In genomic region chr15:56988219-56988618, GRCh38 we compare ENCODE assay signal across 17 cellular contexts.
DNase-seq lines count a peak whose midpoint lies in the region; ATAC-seq and TF ChIP-seq lines count a peak whose summit lies in the region.
"Had no signal": no experiment of that assay in that cellular context is flagged by ENCODE, and none has a peak within 500 bp of the region (broad histone marks: within the 10 kb centered on the region; RNA-seq: fewer than 3 reads in every experiment).

No MANE protein-coding gene starts in this region.

- POLR2A ChIA-PET in activated CD4-positive, alpha-beta T cell treated with anti-CD3 and anti-CD28 coated beads for 36 hours (lab: Charles Lee), result no interaction called here
- POLR2A ChIA-PET in HEK293 (lab: Yijun Ruan, JAX), result no interaction called here
- POLR2A ChIA-PET in CD4-positive, alpha-beta memory T cell (lab: Charles Lee; ENCODE audit: partially characterized antibody), result no interaction called here

- H3K27ac ChIP-seq in HEK293 (ENCODE audit: extremely low read depth, low read depth, low read length), result no peak overlapping the region
- H3K27ac ChIP-seq in CD4-positive, alpha-beta memory T cell (ENCODE audit: low read depth, low read length), result no peak overlapping the region

- H3K4me1 Mint-ChIP-seq in activated CD4-positive, alpha-beta T cell treated with anti-CD3 and anti-CD28 coated beads for 36 hours, result peaks cover 39% of the 10 kb centered on the region
- H3K4me1 Mint-ChIP-seq in activated T-helper 17 cell treated with anti-CD3 and anti-CD28 coated beads, Interleukin-2, amount 50 U/mL, for 72 hours, result peaks cover 20% of the 10 kb centered on the region
- H3K4me1 Mint-ChIP-seq in stimulated activated effector memory CD8-positive, alpha-beta T cell treated with anti-CD3 and anti-CD28 coated beads, Interleukin-12 subunit alpha, Interleukin-12 subunit beta, amount 100 ng/mL, for 72 hours, result peaks cover 44% of the 10 kb centered on the region
- H3K4me1 Mint-ChIP-seq in CD4-positive, alpha-beta memory T cell, result peaks cover 27 to 49% (median 33%) of the 10 kb centered on the region in 4 donors

- H3K27me3 Mint-ChIP-seq in activated CD4-positive, alpha-beta T cell treated with anti-CD3 and anti-CD28 coated beads for 36 hours, result no peaks in the 10 kb centered on the region
- H3K27me3 Mint-ChIP-seq in activated T-helper 17 cell treated with anti-CD3 and anti-CD28 coated beads, Interleukin-2, amount 50 U/mL, for 72 hours, result no peaks in the 10 kb centered on the region
- no peaks in the 10 kb centered on the region for H3K27me3 Mint-ChIP-seq in CD4-positive, alpha-beta memory T cell
- H3K27me3 Mint-ChIP-seq: CD8-positive, alpha-beta memory T cell; IgD-negative memory B cell had no signal

- no peak overlapping the region for H3K4me3 ChIP-seq in HEK293 (ENCODE audit: low read depth, low read length)
- no peak overlapping the region for H3K4me3 ChIP-seq in CD4-positive, alpha-beta memory T cell (ENCODE audit: low read length in 2 of 2)
- H3K4me3 ChIP-seq: BLaER1 had no signal

- peak; percentile 31 for ATAC-seq in activated CD4-positive, alpha-beta T cell treated with anti-CD3 and anti-CD28 coated beads for 36 hours
- peak; percentile 53 for ATAC-seq in activated T-helper 17 cell treated with anti-CD3 and anti-CD28 coated beads, Interleukin-2, amount 50 U/mL, for 72 hours (replicated peaks)
- peak; percentile 85 for ATAC-seq in stimulated activated effector memory CD8-positive, alpha-beta T cell treated with anti-CD3 and anti-CD28 coated beads, Interleukin-12 subunit alpha, Interleukin-12 subunit beta, amount 100 ng/mL, for 72 hours

- no peaks in the 10 kb centered on the region for H3K9me3 ChIP-seq in HEK293 (ENCODE audit: control insufficient read depth, insufficient read depth, low read depth, low read length)
- no peaks in the 10 kb centered on the region for H3K9me3 ChIP-seq in CD4-positive, alpha-beta memory T cell (ENCODE audit: control insufficient read depth in 1 of 2, low read length in 2 of 2)

- H3K4me1 ChIP-seq in HEK293 (ENCODE audit: control insufficient read depth, insufficient read depth, low read length), result peaks cover 6% of the 10 kb centered on the region
- peaks cover 36% of the 10 kb centered on the region for H3K4me1 ChIP-seq in CD4-positive, alpha-beta memory T cell (ENCODE audit: insufficient read depth, low read length)

- no peaks in the 10 kb centered on the region for H3K9me3 Mint-ChIP-seq in activated CD4-positive, alpha-beta T cell treated with anti-CD3 and anti-CD28 coated beads for 36 hours (ENCODE audit: low read depth)
- H3K9me3 Mint-ChIP-seq in activated T-helper 17 cell treated with anti-CD3 and anti-CD28 coated beads, Interleukin-2, amount 50 U/mL, for 72 hours, result no peaks in the 10 kb centered on the region
- no peaks in the 10 kb centered on the region for H3K9me3 Mint-ChIP-seq in stimulated activated effector memory CD8-positive, alpha-beta T cell treated with anti-CD3 and anti-CD28 coated beads, Interleukin-12 subunit alpha, Interleukin-12 subunit beta, amount 100 ng/mL, for 72 hours
- H3K9me3 Mint-ChIP-seq in CD4-positive, alpha-beta memory T cell, result no peaks in the 10 kb centered on the region
- H3K9me3 Mint-ChIP-seq: CD8-positive, alpha-beta memory T cell; IgD-negative memory B cell had no signal

- TF ChIP-seq CTCF in HEK293 (tag by site-specific recombination; IDR thresholded peaks at IDR 0.05), result no peak

- no peaks in the 10 kb centered on the region for H3K27me3 ChIP-seq in CD4-positive, alpha-beta memory T cell (ENCODE audit: insufficient read depth, low read length)
- H3K27me3 ChIP-seq: BLaER1 had no signal

- H3K36me3 Mint-ChIP-seq in activated CD4-positive, alpha-beta T cell treated with anti-CD3 and anti-CD28 coated beads for 36 hours (ENCODE audit: low read depth), result peaks cover 8% of the 10 kb centered on the region
- H3K36me3 Mint-ChIP-seq in activated T-helper 17 cell treated with anti-CD3 and anti-CD28 coated beads, Interleukin-2, amount 50 U/mL, for 72 hours (ENCODE audit: low read depth), result peaks cover 9% of the 10 kb centered on the region
- H3K36me3 Mint-ChIP-seq in stimulated activated effector memory CD8-positive, alpha-beta T cell treated with anti-CD3 and anti-CD28 coated beads, Interleukin-12 subunit alpha, Interleukin-12 subunit beta, amount 100 ng/mL, for 72 hours, result no peaks in the 10 kb centered on the region
- peaks cover 11 to 16% of the 10 kb centered on the region in 2 donors for H3K36me3 Mint-ChIP-seq in CD4-positive, alpha-beta memory T cell

- no peak overlapping the region for H3K27ac Mint-ChIP-seq in activated CD4-positive, alpha-beta T cell treated with anti-CD3 and anti-CD28 coated beads for 36 hours
- H3K27ac Mint-ChIP-seq in activated T-helper 17 cell treated with anti-CD3 and anti-CD28 coated beads, Interleukin-2, amount 50 U/mL, for 72 hours, result no peak overlapping the region
- no peak overlapping the region for H3K27ac Mint-ChIP-seq in stimulated activated effector memory CD8-positive, alpha-beta T cell treated with anti-CD3 and anti-CD28 coated beads, Interleukin-12 subunit alpha, Interleukin-12 subunit beta, amount 100 ng/mL, for 72 hours
- no peak overlapping the region for H3K27ac Mint-ChIP-seq in CD4-positive, alpha-beta memory T cell

- no peaks in the 10 kb centered on the region for H3K36me3 ChIP-seq in HEK293 (ENCODE audit: control insufficient read depth in 2 of 2, insufficient read depth in 1 of 2, low read length in 2 of 2)
- H3K36me3 ChIP-seq in CD4-positive, alpha-beta memory T cell (ENCODE audit: insufficient read depth, low read length), result no peaks in the 10 kb centered on the region

- H3K4me3 Mint-ChIP-seq in activated CD4-positive, alpha-beta T cell treated with anti-CD3 and anti-CD28 coated beads for 36 hours, result no peak overlapping the region
- no peak overlapping the region for H3K4me3 Mint-ChIP-seq in activated T-helper 17 cell treated with anti-CD3 and anti-CD28 coated beads, Interleukin-2, amount 50 U/mL, for 72 hours
- H3K4me3 Mint-ChIP-seq in stimulated activated effector memory CD8-positive, alpha-beta T cell treated with anti-CD3 and anti-CD28 coated beads, Interleukin-12 subunit alpha, Interleukin-12 subunit beta, amount 100 ng/mL, for 72 hours, result no peak overlapping the region
- peak overlapping the region in 1 of 8 donors; percentile 35 for H3K4me3 Mint-ChIP-seq in CD4-positive, alpha-beta memory T cell

- intact Hi-C loops in activated CD4-positive, alpha-beta T cell treated with anti-CD3 and anti-CD28 coated beads for 36 hours (cut with DNase I, micrococcal nuclease), result loop anchor here in 1 of 2 experiments (10.0 kb wide), 1 partner anchor 253 kb away; the partner anchor contains the start of gene ZNF280D
- intact Hi-C loops in CD4-positive, alpha-beta memory T cell (cut with micrococcal nuclease), result no loop called here

- CTCF ChIA-PET in activated CD4-positive, alpha-beta T cell treated with anti-CD3 and anti-CD28 coated beads for 36 hours (lab: Charles Lee), result no interaction called here
- CTCF ChIA-PET in HEK293 (lab: Yijun Ruan, JAX), result no interaction called here
- CTCF ChIA-PET in CD4-positive, alpha-beta memory T cell (lab: Charles Lee; ENCODE audit: partially characterized antibody), result no interaction called here

- DNase-seq in activated CD4-positive, alpha-beta T cell treated with anti-CD3 and anti-CD28 coated beads for 36 hours, result no peak
- no peak for DNase-seq in activated CD4-positive, alpha-beta T cell treated with anti-CD3 and anti-CD28 coated beads for 1 hour
- DNase-seq in stimulated activated effector memory CD8-positive, alpha-beta T cell treated with anti-CD3 and anti-CD28 coated beads, Interleukin-12 subunit alpha, Interleukin-12 subunit beta, amount 100 ng/mL, for 72 hours (ENCODE audit: low spot score in 2 of 2), result no peak
- DNase-seq in CD4-positive, alpha-beta memory T cell, result no peak
- no peak for DNase-seq in HUDEP-2 (lab: John Stamatoyannopoulos, UW; ENCODE audit: unreplicated experiment in 76 of 76)
- DNase-seq in central memory CD4-positive, alpha-beta T cell, result no peak
- DNase-seq: CD8-positive, alpha-beta memory T cell; DND-41; GDM1; NCI-H187; NCI-H446 treated with DMSO at 0.1 percent for 48 hours; NK-92 treated with Interleukin-12 subunit alpha and Interleukin-12 subunit beta, amount 100 ng/mL, for 24 hours; RPMI8226 had no signal

TF ChIP-seq in HEK293, 187 proteins besides CTCF, POLR2A, EP300 and RAD21:
- TF ChIP-seq SCRT2 (tag by site-specific recombination; IDR thresholded peaks at IDR 0.05) (peak; percentile 77), ZNF112 (tag by site-specific recombination; IDR thresholded peaks at IDR 0.05) (no peak)

Comparison
In these comparisons a context has a peak if more than half of its experiments do, and no peak if none do; other contexts are left out.
1. ATAC-seq: peak in every context shown above with its lines; median percentile 85 in stimulated activated effector memory CD8-positive, alpha-beta T cell treated with anti-CD3 and anti-CD28 coated beads, Interleukin-12 subunit alpha, Interleukin-12 subunit beta, amount 100 ng/mL, for 72 hours; 53 in activated T-helper 17 cell treated with anti-CD3 and anti-CD28 coated beads, Interleukin-2, amount 50 U/mL, for 72 hours; 31 in activated CD4-positive, alpha-beta T cell treated with anti-CD3 and anti-CD28 coated beads for 36 hours.